17 cellular contexts compared by ENCODE assay signal in genomic region chr12:93234641-93235040, GRCh38.
A peak's percentile ranks its signal among the peaks of the same experiment; 100 is the strongest.
DNase-seq lines count a peak whose midpoint lies in the region; ATAC-seq, FAIRE-seq and TF ChIP-seq lines count a peak whose summit lies in the region.
"Had no signal": no experiment of that assay in that cellular context is flagged by ENCODE, and none has a peak within 500 bp of the region (broad histone marks: within the 10 kb centered on the region; RNA-seq: fewer than 3 reads in every experiment).

No MANE protein-coding gene starts in this region.

- H3K4me1 ChIP-seq in HEK293 (ENCODE audit: control insufficient read depth, insufficient read depth, low read length) = peaks cover 3% of the 10 kb centered on the region; the same call in 1 of the 2 replicates
- no peaks in the 10 kb centered on the region for H3K4me1 ChIP-seq in pancreas
- H3K4me1 ChIP-seq: Caco-2, testis had no signal

- H3K36me3 ChIP-seq in HEK293 (ENCODE audit: control insufficient read depth in 2 of 2, insufficient read depth in 1 of 2, low read length in 2 of 2) (no peaks in the 10 kb centered on the region), pancreas (no peaks in the 10 kb centered on the region)
- H3K36me3 ChIP-seq: cardiac muscle cell, neutrophil had no signal

- H3K27ac Mint-ChIP-seq in dendritic cell treated with granulocyte-macrophage colony-stimulating factor and Interleukin-4, amounts not matched to agents 40 ng/mL and 50 ng/mL, for 4 days = peak overlapping the region; percentile 52

- peak; percentile 53 for DNase-seq in NCI-H2029 (lab: John Stamatoyannopoulos, UW)
- peak in 2 of 6 donors; percentile 23 to 57 for DNase-seq in pancreas
- no peak for DNase-seq in activated gamma-delta T cell (lab: John Stamatoyannopoulos, UW)
- no peak for DNase-seq in posterior vena cava (ENCODE audit: low spot score)
- DNase-seq: activated CD4-positive, alpha-beta T cell treated with anti-CD3 and anti-CD28 coated beads for 4 hours; Caco-2; NCI-H146; NCI-H524; retina; testis had no signal

- H3K4me3 Mint-ChIP-seq in dendritic cell treated with granulocyte-macrophage colony-stimulating factor and Interleukin-4, amounts not matched to agents 40 ng/mL and 50 ng/mL, for 4 days = no peak overlapping the region

- H3K4me3 ChIP-seq in HEK293 (ENCODE audit: low read depth, low read length) (no peak overlapping the region), pancreas (no peak overlapping the region)
- H3K4me3 ChIP-seq: cardiac muscle cell, testis had no signal

- no peaks in the 10 kb centered on the region for H3K27me3 Mint-ChIP-seq in dendritic cell treated with granulocyte-macrophage colony-stimulating factor and Interleukin-4, amounts not matched to agents 40 ng/mL and 50 ng/mL, for 4 days

- POLR2A ChIA-PET in HEK293 (lab: Yijun Ruan, JAX) = no interaction called here

- peaks cover 24% of the 10 kb centered on the region for H3K4me1 Mint-ChIP-seq in dendritic cell treated with granulocyte-macrophage colony-stimulating factor and Interleukin-4, amounts not matched to agents 40 ng/mL and 50 ng/mL, for 4 days (ENCODE audit: low read depth)

- FAIRE-seq in pancreas (lab: Jason Lieb, UNC) = no peak
- FAIRE-seq: GM18507, HTR-8/SVneo had no signal

- H3K9me3 ChIP-seq in HEK293 (ENCODE audit: control insufficient read depth, insufficient read depth, low read depth, low read length) (no peaks in the 10 kb centered on the region), pancreas (no peaks in the 10 kb centered on the region)
- H3K9me3 ChIP-seq: neutrophil, testis had no signal

- TF ChIP-seq CTCF in HEK293 (tag by site-specific recombination; IDR thresholded peaks at IDR 0.05) (no peak), pancreas (IDR thresholded peaks at IDR 0.05) (no peak)

- CTCF ChIA-PET in HEK293 (lab: Yijun Ruan, JAX) = no interaction called here

- intact Hi-C loops in dendritic cell treated with granulocyte-macrophage colony-stimulating factor and Interleukin-4, amounts not matched to agents 40 ng/mL and 50 ng/mL, for 4 days (cut with micrococcal nuclease) = no loop called here
- intact Hi-C loops in pancreas (cut with DNase I) = no loop called here
- intact Hi-C loops in posterior vena cava (cut with DNase I) = no loop called here

- H3K27me3 ChIP-seq in pancreas = no peaks in the 10 kb centered on the region
- H3K27me3 ChIP-seq: cardiac muscle cell, neutrophil, testis had no signal

- peaks cover 2% of the 10 kb centered on the region for H3K36me3 Mint-ChIP-seq in dendritic cell treated with granulocyte-macrophage colony-stimulating factor and Interleukin-4, amounts not matched to agents 40 ng/mL and 50 ng/mL, for 4 days (ENCODE audit: low read depth)

- ATAC-seq in pancreas (peak; percentile 32 to 86 (median 65)), GM21576 (IDR thresholded peaks at IDR 0.05; ENCODE audit: unreplicated experiment) (no peak)

- 9 to 10% methylated on average over 1 of the region's 1 CpG for WGBS in pancreas, 2 donors

- H3K9me3 Mint-ChIP-seq in dendritic cell treated with granulocyte-macrophage colony-stimulating factor and Interleukin-4, amounts not matched to agents 40 ng/mL and 50 ng/mL, for 4 days = peaks cover 16% of the 10 kb centered on the region

- no peak overlapping the region for H3K27ac ChIP-seq in HEK293 (ENCODE audit: extremely low read depth, low read depth, low read length)
- no peak overlapping the region for H3K27ac ChIP-seq in pancreas
- H3K27ac ChIP-seq: cardiac muscle cell, neutrophil, testis had no signal

TF ChIP-seq in HEK293, 187 proteins besides CTCF, POLR2A, EP300 and RAD21:
- TF ChIP-seq PRDM10 (tag by site-specific recombination; IDR thresholded peaks at IDR 0.05) = peak; percentile 92
- no peak for TF ChIP-seq ZNF549 (tag by site-specific recombination; IDR thresholded peaks at IDR 0.05)
